ENCODE assay signal across 1 cellular context in the genomic region with DNA sequence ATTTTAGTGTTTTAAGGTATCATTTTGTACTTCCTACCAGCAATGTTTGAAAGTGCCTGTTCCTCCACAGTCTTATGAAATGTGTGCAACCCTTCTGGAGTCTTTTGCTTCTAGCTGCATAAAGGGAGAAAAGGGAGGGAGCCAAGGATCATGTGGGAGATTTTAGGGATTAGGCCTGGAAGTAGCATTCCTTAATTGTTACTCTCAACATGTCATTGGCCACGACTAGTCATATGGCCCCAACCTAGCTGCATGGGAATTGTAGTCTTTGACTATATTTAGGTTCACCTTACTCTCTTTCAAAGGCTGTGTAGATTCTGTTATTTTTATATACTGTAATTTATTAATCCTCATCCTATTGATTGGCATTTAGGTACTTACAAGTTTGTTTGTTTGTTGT.
A peak's percentile ranks its signal among the peaks of the same experiment; 100 is the strongest.
TF ChIP-seq lines count a peak whose summit lies in the region.

No MANE protein-coding gene starts in this region.

TF ChIP-seq in HepG2, 621 proteins besides CTCF, POLR2A, EP300 and RAD21:
- TF ChIP-seq PRMT3 (CRISPR knock-in tag; IDR thresholded peaks at IDR 0.05; ENCODE audit: borderline replicate concordance, low read depth) (no peak), RBFOX2 (IDR thresholded peaks at IDR 0.05; ENCODE audit: low read depth, low read length) (no peak), WIZ (CRISPR knock-in tag; IDR thresholded peaks at IDR 0.05) (no peak), NFYC (CRISPR knock-in tag; IDR thresholded peaks at IDR 0.05) (peak; percentile 41; the same call in 1 of the 2 replicates), ZNF468 (CRISPR knock-in tag; IDR thresholded peaks at IDR 0.05) (no peak), U2AF2 (IDR thresholded peaks at IDR 0.05; ENCODE audit: low read depth, low read length) (no peak)
